In the genomic region with DNA sequence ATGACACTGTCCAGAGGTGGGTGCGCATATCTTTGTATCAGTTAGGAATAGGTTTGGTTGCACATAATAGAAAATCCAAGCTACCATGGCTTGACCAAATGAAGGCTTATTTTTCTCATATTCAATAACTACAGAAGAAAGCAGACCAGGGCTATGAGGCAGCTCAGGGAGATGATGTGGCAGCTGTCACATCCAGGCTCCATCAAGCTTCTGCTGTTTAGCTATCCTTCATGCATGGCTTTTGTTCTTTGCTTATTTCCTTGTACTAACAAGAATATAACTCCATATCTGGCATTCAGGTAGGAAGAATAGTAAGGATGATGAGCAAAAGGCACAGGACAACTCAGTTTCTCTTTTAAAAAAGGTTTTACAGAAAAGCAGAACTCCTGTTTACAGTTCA, we compare ENCODE assay signal across 19 cellular contexts.
DNase-seq lines count a peak whose midpoint lies in the region; ATAC-seq and TF ChIP-seq lines count a peak whose summit lies in the region.
"Had no signal": no experiment of that assay in that cellular context is flagged by ENCODE, and none has a peak within 500 bp of the region (broad histone marks: within the 10 kb centered on the region; RNA-seq: fewer than 3 reads in every experiment).

No MANE protein-coding gene starts in this region.

- no peak overlapping the region for H3K4ac ChIP-seq in IMR-90 (ENCODE audit: low read depth, low read length)

- H2AK5ac ChIP-seq in IMR-90 (ENCODE audit: low read depth, low read length), result no peak overlapping the region

- no peak overlapping the region for H3K4me3 ChIP-seq in CD4-positive, CD25-positive, alpha-beta regulatory T cell (ENCODE audit: low read depth, low read length)
- H3K4me3 ChIP-seq in IMR-90 (ENCODE audit: insufficient read depth, low read depth, low read length), result no peak overlapping the region
- H3K4me3 ChIP-seq in naive thymus-derived CD4-positive, alpha-beta T cell (ENCODE audit: low read length), result no peak overlapping the region
- H3K4me3 ChIP-seq in gastroesophageal sphincter, result no peak overlapping the region
- H3K4me3 ChIP-seq in esophagus muscularis mucosa, result no peak overlapping the region
- H3K4me3 ChIP-seq in Peyer's patch, result no peak overlapping the region
- H3K4me3 ChIP-seq: BLaER1, GM12878, GM23248 had no signal

- H3K9me3 ChIP-seq in CD4-positive, CD25-positive, alpha-beta regulatory T cell (ENCODE audit: control insufficient read depth in 2 of 2, low read length in 2 of 2), result peaks cover 6 to 8% of the 10 kb centered on the region in 2 experiments
- H3K9me3 ChIP-seq in IMR-90 (ENCODE audit: control insufficient read depth, insufficient read depth, low read length), result 0 out of 2 replicates have a peak, but pooled peaks cover 2% of the 10 kb centered on the region
- peaks cover 0 to 11% (median 5%) of the 10 kb centered on the region in 3 experiments for H3K9me3 ChIP-seq in naive thymus-derived CD4-positive, alpha-beta T cell (ENCODE audit: control insufficient read depth in 2 of 3, low read length in 3 of 3)
- H3K9me3 ChIP-seq in gastroesophageal sphincter, result peaks cover 0 to 7% (median 0%) of the 10 kb centered on the region in 3 donors
- no peaks in the 10 kb centered on the region for H3K9me3 ChIP-seq in esophagus muscularis mucosa
- H3K9me3 ChIP-seq in Peyer's patch, result no peaks in the 10 kb centered on the region

- WGBS in IMR-90 (ENCODE audit: extremely low coverage in 2 of 2, insufficient read length in 1 of 2), 2 experiments, result no CpG with 5 or more reads among the region's 1 CpG
- 100% methylated on average over 1 of the region's 1 CpG for WGBS in gastroesophageal sphincter (ENCODE audit: low coverage in 1 of 2), 2 donors
- WGBS in esophagus muscularis mucosa, result 93% methylated on average over 1 of the region's 1 CpG

- TF ChIP-seq POLR2A in IMR-90 (IDR thresholded peaks at IDR 0.05; ENCODE audit: low read depth, low read length), result no peak
- no peak for TF ChIP-seq POLR2A in gastroesophageal sphincter (IDR thresholded peaks at IDR 0.05)
- TF ChIP-seq POLR2A in esophagus muscularis mucosa (IDR thresholded peaks at IDR 0.05; ENCODE audit: low read depth), result no peak
- TF ChIP-seq POLR2A in Peyer's patch (IDR thresholded peaks at IDR 0.05), result no peak

- H3K27me3 Mint-ChIP-seq in CD4-positive, CD25-positive, alpha-beta regulatory T cell, result no peaks in the 10 kb centered on the region
- H3K27me3 Mint-ChIP-seq in naive thymus-derived CD4-positive, alpha-beta T cell, result no peaks in the 10 kb centered on the region
- H3K27me3 Mint-ChIP-seq: B cell; CD4-positive, alpha-beta T cell had no signal

- no peaks in the 10 kb centered on the region for H3K36me3 ChIP-seq in CD4-positive, CD25-positive, alpha-beta regulatory T cell (ENCODE audit: control insufficient read depth, insufficient read depth, low read length)
- H3K36me3 ChIP-seq in IMR-90 (ENCODE audit: control insufficient read depth, insufficient read depth, low read length), result no peaks in the 10 kb centered on the region
- H3K36me3 ChIP-seq in naive thymus-derived CD4-positive, alpha-beta T cell (ENCODE audit: control insufficient read depth in 2 of 3, insufficient read depth in 3 of 3, low read length in 3 of 3), result no peaks in the 10 kb centered on the region
- no peaks in the 10 kb centered on the region for H3K36me3 ChIP-seq in gastroesophageal sphincter
- H3K36me3 ChIP-seq in esophagus muscularis mucosa, result no peaks in the 10 kb centered on the region
- no peaks in the 10 kb centered on the region for H3K36me3 ChIP-seq in Peyer's patch
- H3K36me3 ChIP-seq: BLaER1 had no signal

- H2BK20ac ChIP-seq in IMR-90 (ENCODE audit: low read depth, low read length), result 0 out of 2 replicates have a peak overlapping the region, but pooled peaks have one; percentile 40

- no peak for ATAC-seq in CD4-positive, CD25-positive, alpha-beta regulatory T cell (ENCODE audit: low read depth in 2 of 2)
- no peak for ATAC-seq in IMR-90 (ENCODE audit: low read depth)
- no peak for ATAC-seq in naive thymus-derived CD4-positive, alpha-beta T cell
- no peak for ATAC-seq in gastroesophageal sphincter
- ATAC-seq: GM12878 had no signal

- TF ChIP-seq CTCF in IMR-90 (conservative IDR thresholded peaks at IDR 0.05; ENCODE audit: low read depth, low read length), result no peak
- no peak for TF ChIP-seq CTCF in gastroesophageal sphincter (IDR thresholded peaks at IDR 0.05)
- no peak for TF ChIP-seq CTCF in esophagus muscularis mucosa (IDR thresholded peaks at IDR 0.05)
- TF ChIP-seq CTCF in Peyer's patch (IDR thresholded peaks at IDR 0.05), result no peak

- H3K9me3 Mint-ChIP-seq in CD4-positive, CD25-positive, alpha-beta regulatory T cell, result peaks cover 0 to 10% (median 4%) of the 10 kb centered on the region in 7 donors
- H3K9me3 Mint-ChIP-seq in naive thymus-derived CD4-positive, alpha-beta T cell, result peaks cover 0 to 31% (median 5%) of the 10 kb centered on the region in 11 donors
- H3K9me3 Mint-ChIP-seq: CD4-positive, alpha-beta T cell had no signal

- dilution Hi-C loops in IMR-90 (cut with HindIII; ENCODE audit: low sequenced_read_pairs, unreplicated experiment), result no loop called here

- H3K27ac Mint-ChIP-seq in CD4-positive, CD25-positive, alpha-beta regulatory T cell, result peak overlapping the region; percentile 2 to 93 (median 44)
- H3K27ac Mint-ChIP-seq in naive thymus-derived CD4-positive, alpha-beta T cell, result peak overlapping the region in 8 of 9 donors; percentile 0 to 81 (median 45)
- H3K27ac Mint-ChIP-seq: B cell; CD4-positive, alpha-beta T cell had no signal

- no peak for TF ChIP-seq EP300 in gastroesophageal sphincter (IDR thresholded peaks at IDR 0.05)
- TF ChIP-seq EP300 in esophagus muscularis mucosa (IDR thresholded peaks at IDR 0.05), result no peak

- peak overlapping the region in 2 of 4 donors; percentile 1 to 44 for H3K4me3 Mint-ChIP-seq in CD4-positive, CD25-positive, alpha-beta regulatory T cell
- H3K4me3 Mint-ChIP-seq in naive thymus-derived CD4-positive, alpha-beta T cell, result peak overlapping the region in 3 of 10 donors; percentile 4 to 39 (median 12)
- H3K4me3 Mint-ChIP-seq: B cell; CD4-positive, alpha-beta T cell; CD8-positive, alpha-beta memory T cell had no signal

- no peak overlapping the region for H2AK9ac ChIP-seq in IMR-90 (replicated peaks; ENCODE audit: low read depth, low read length, poor library complexity)

- H3K4me1 Mint-ChIP-seq in CD4-positive, CD25-positive, alpha-beta regulatory T cell, result peaks cover 6 to 36% (median 25%) of the 10 kb centered on the region in 4 donors
- H3K4me1 Mint-ChIP-seq in naive thymus-derived CD4-positive, alpha-beta T cell, result peaks cover 8 to 37% (median 34%) of the 10 kb centered on the region in 7 donors
- H3K4me1 Mint-ChIP-seq: B cell had no signal

- no peak overlapping the region for H4K8ac ChIP-seq in IMR-90 (ENCODE audit: low read depth in 2 of 2, low read length in 2 of 2)

- no peaks in the 10 kb centered on the region for H3K79me1 ChIP-seq in IMR-90 (ENCODE audit: low read depth in 1 of 2, low read length in 2 of 2)

- no peak overlapping the region for H3K27ac ChIP-seq in CD4-positive, CD25-positive, alpha-beta regulatory T cell (ENCODE audit: insufficient read depth, low read length, poor library complexity, severe bottlenecking)
- H3K27ac ChIP-seq in IMR-90 (ENCODE audit: insufficient read depth, low read length) (no peak overlapping the region), gastroesophageal sphincter (no peak overlapping the region), esophagus muscularis mucosa (replicated peaks in 1 of 4) (no peak overlapping the region), Peyer's patch (no peak overlapping the region)
- H3K27ac ChIP-seq in naive thymus-derived CD4-positive, alpha-beta T cell (ENCODE audit: low read depth, low read length), result no peak overlapping the region
- H3K27ac ChIP-seq: BLaER1, C4-2B, GM23248 had no signal

- no peak overlapping the region for H2AFZ ChIP-seq in IMR-90 (replicated peaks; ENCODE audit: low read length, poor library complexity)
- H2AFZ ChIP-seq: GM23248 had no signal

- DNase-seq in CD4-positive, CD25-positive, alpha-beta regulatory T cell, result no peak
- no peak for DNase-seq in IMR-90
- DNase-seq in naive thymus-derived CD4-positive, alpha-beta T cell, result no peak
- DNase-seq in esophagus muscularis mucosa (ENCODE audit: extremely low spot score), result no peak
- no peak for DNase-seq in Peyer's patch
- DNase-seq: CD4-positive, alpha-beta T cell; CD8-positive, alpha-beta memory T cell; DMS 273 treated with DMSO at 0.1 percent for 48 hours; DMS79; EL; GDM1; GM23248; H7; HCEC 1CT had no signal

- H3K56ac ChIP-seq in IMR-90 (ENCODE audit: extremely low read depth, insufficient read depth, low read length), result no peak overlapping the region

- H3K18ac ChIP-seq in IMR-90 (ENCODE audit: low read depth, low read length), result no peak overlapping the region

- H2BK5ac ChIP-seq in IMR-90 (ENCODE audit: low read depth, low read length, poor library complexity, severe bottlenecking), result no peak overlapping the region

- no TSS peak for BruUV-seq in IMR-90 (replicated peaks; lab: Mats Ljungman, UMichigan)

- POLR2A ChIA-PET in IMR-90 (lab: Charles Lee; ENCODE audit: unreplicated experiment), result no interaction called here
- POLR2A ChIA-PET in naive thymus-derived CD4-positive, alpha-beta T cell (lab: Charles Lee), result interaction anchor here (2.3 kb wide), 1 partner anchor 14 kb away, joined by 7 read pairs; no protein-coding TSS in a partner anchor

- H3K36me3 Mint-ChIP-seq in CD4-positive, CD25-positive, alpha-beta regulatory T cell, result peaks cover 5% of the 10 kb centered on the region
- H3K36me3 Mint-ChIP-seq in naive thymus-derived CD4-positive, alpha-beta T cell, result peaks cover 0 to 18% (median 9%) of the 10 kb centered on the region in 5 donors

- no peak overlapping the region for H3K14ac ChIP-seq in IMR-90 (replicated peaks; ENCODE audit: low read depth, low read length)

- intact Hi-C loops in IMR-90 (cut with micrococcal nuclease) (no loop called here), esophagus muscularis mucosa (cut with DNase I) (no loop called here)
- intact Hi-C loops in naive thymus-derived CD4-positive, alpha-beta T cell (cut with micrococcal nuclease), result loop anchor here in 1 of 2 donors (5.0 kb wide), 1 partner anchor 36 kb away; no protein-coding TSS in a partner anchor

- in situ Hi-C loops in IMR-90 (cut with MboI; ENCODE audit: low sequenced_read_pairs), result no loop called here

- peaks cover 14% of the 10 kb centered on the region for H3K4me1 ChIP-seq in CD4-positive, CD25-positive, alpha-beta regulatory T cell (ENCODE audit: control insufficient read depth, insufficient read depth, low read length, poor library complexity, severe bottlenecking)
- H3K4me1 ChIP-seq in IMR-90 (ENCODE audit: control insufficient read depth, insufficient read depth, low read length) (peaks cover 3% of the 10 kb centered on the region; the same call in 1 of the 2 replicates), gastroesophageal sphincter (no peaks in the 10 kb centered on the region), esophagus muscularis mucosa (peaks cover 0 to 6% (median 1%) of the 10 kb centered on the region in 4 donors), Peyer's patch (no peaks in the 10 kb centered on the region)
- peaks cover 0 to 25% of the 10 kb centered on the region in 2 donors for H3K4me1 ChIP-seq in naive thymus-derived CD4-positive, alpha-beta T cell (ENCODE audit: control insufficient read depth in 2 of 2, insufficient read depth in 2 of 2, low read length in 2 of 2)
- H3K4me1 ChIP-seq: BLaER1 had no signal

- no peaks in the 10 kb centered on the region; the same call in 1 of the 2 replicates for H3K9me1 ChIP-seq in IMR-90 (ENCODE audit: insufficient read depth, low read length)

- no peak overlapping the region for H2BK15ac ChIP-seq in IMR-90 (ENCODE audit: low read depth, low read length)

- H3K9ac ChIP-seq in IMR-90 (ENCODE audit: low read depth, low read length), result no peak overlapping the region
- H3K9ac ChIP-seq: BLaER1, GM23248 had no signal

- H4K20me1 ChIP-seq in IMR-90 (ENCODE audit: insufficient read depth, low read length), result no peaks in the 10 kb centered on the region
- H4K20me1 ChIP-seq: BLaER1 had no signal

- no peak overlapping the region; the same call in 1 of the 2 replicates for H4K91ac ChIP-seq in IMR-90 (ENCODE audit: insufficient read depth, low read depth, low read length)

- no peak overlapping the region for H3K4me2 ChIP-seq in IMR-90 (ENCODE audit: low read depth, low read length)
- H3K4me2 ChIP-seq: BLaER1 had no signal

- no peak overlapping the region for H4K5ac ChIP-seq in IMR-90 (ENCODE audit: low read depth, low read length)

- H2BK120ac ChIP-seq in IMR-90 (ENCODE audit: low read depth, low read length), result no peak overlapping the region

- no peak for TF ChIP-seq RAD21 in IMR-90 (IDR thresholded peaks at IDR 0.05; ENCODE audit: low read length)

- no peak overlapping the region for H3K23ac ChIP-seq in IMR-90 (ENCODE audit: low read depth, low read length)

- H3K27me3 ChIP-seq in CD4-positive, CD25-positive, alpha-beta regulatory T cell (ENCODE audit: control insufficient read depth, insufficient read depth, low read length), result no peaks in the 10 kb centered on the region
- H3K27me3 ChIP-seq in IMR-90 (ENCODE audit: control insufficient read depth, insufficient read depth, low read length) (no peaks in the 10 kb centered on the region), gastroesophageal sphincter (no peaks in the 10 kb centered on the region), esophagus muscularis mucosa (no peaks in the 10 kb centered on the region), Peyer's patch (no peaks in the 10 kb centered on the region)
- H3K27me3 ChIP-seq in naive thymus-derived CD4-positive, alpha-beta T cell (ENCODE audit: control insufficient read depth in 2 of 2, insufficient read depth in 2 of 2, low read length in 2 of 2), result no peaks in the 10 kb centered on the region
- H3K27me3 ChIP-seq: BLaER1 had no signal

- CTCF ChIA-PET in IMR-90 (lab: Yijun Ruan, JAX), result no interaction called here
- CTCF ChIA-PET in naive thymus-derived CD4-positive, alpha-beta T cell (lab: Charles Lee), result interaction anchor here (1.6 kb wide), 1 partner anchor 29 kb away, joined by 3 read pairs; no protein-coding TSS in a partner anchor
